ENCODE assay signal across 23 cellular contexts in genomic region chr5:66585291-66585690, GRCh38.
"Had no signal": no experiment of that assay in that cellular context is flagged by ENCODE, and none has a peak within 500 bp of the region (broad histone marks: within the 10 kb centered on the region; RNA-seq: fewer than 3 reads in every experiment).

No MANE protein-coding gene starts in this region.

- ATAC-seq: natural killer cell; psoas muscle; right cardiac atrium; right lobe of liver; stimulated activated effector memory CD8-positive, alpha-beta T cell treated with anti-CD3 and anti-CD28 coated beads, Interleukin-12 subunit alpha, Interleukin-12 subunit beta, amount 100 ng/mL, for 72 hours; stimulated activated naive B cell treated with anti-CD40 and anti-IgM and Interleukin-4, amounts not matched to agents 10 μg/mL and 1 μg/mL and 100 μg/mL, for 72 hours had no signal

- H3K4me3 ChIP-seq: neural progenitor cell, ovary, psoas muscle, right lobe of liver, sigmoid colon, stomach, thoracic aorta, thyroid gland, tibial nerve, upper lobe of left lung had no signal

- DNase-seq: natural killer cell; occipital lobe; ovary; posterior cingulate gyrus; psoas muscle; right cardiac atrium; right lobe of liver; sigmoid colon; small intestine; stimulated activated CD4-positive, alpha-beta T cell treated with anti-CD3 and anti-CD28 coated beads, Interleukin-15, amount 100 ng/mL, for 24 hours; stimulated activated CD4-positive, alpha-beta T cell treated with anti-CD3 and anti-CD28 coated beads, Interleukin-2, amount 100 ng/mL, for 24 hours; stimulated activated CD4-positive, alpha-beta T cell treated with anti-CD3 and anti-CD28 coated beads, Interleukin-2, amount 100 ng/mL, for 48 hours; stimulated activated CD4-positive, alpha-beta T cell treated with anti-CD3 and anti-CD28 coated beads, Interleukin-4, amount 100 ng/mL, for 24 hours; stimulated activated naive B cell treated with anti-CD40 and anti-IgM and Interleukin-4, amounts not matched to agents 10 μg/mL and 1 μg/mL and 100 μg/mL, for 72 hours; stimulated activated naive CD4-positive, alpha-beta T cell treated with Interleukin-2 at 50 U/mL for 16 hours; stomach; thyroid gland; trophoblast cell; upper lobe of left lung had no signal
